In genomic region chr20:36860339-36860738, GRCh38 we compare ENCODE assay signal across 14 cellular contexts. TPM values are rescaled to one million over a fixed set of nuclear protein-coding genes. Genes with fewer than 3 reads are reported as not detected.
DNase-seq lines count a peak whose midpoint lies in the region; FAIRE-seq and TF ChIP-seq lines count a peak whose summit lies in the region.
"Had no signal": no experiment of that assay in that cellular context is flagged by ENCODE, and none has a peak within 500 bp of the region (broad histone marks: within the 10 kb centered on the region; RNA-seq: fewer than 3 reads in every experiment).

No MANE protein-coding gene starts in this region.

- H3K9ac ChIP-seq in astrocyte (ENCODE audit: low read length), result peak overlapping the region; percentile 1

- H3K27ac ChIP-seq in breast epithelium, result peak overlapping the region in 1 of 2 donors; percentile 23
- H3K27ac ChIP-seq in astrocyte (ENCODE audit: low read depth, low read length), result no peak overlapping the region
- peak overlapping the region in 3 of 4 donors; percentile 35 to 97 (median 96) for H3K27ac ChIP-seq in tibial nerve

- POLR2A ChIA-PET in MCF 10A (lab: Yijun Ruan, JAX), result interaction anchor here (0.7 to 7.4 kb wide), 4 partner anchors 11 to 64 kb away, joined by 3 to 88 read pairs (median 26); no protein-coding TSS in a partner anchor

- H3K4me1 ChIP-seq in breast epithelium (peaks cover 18 to 25% of the 10 kb centered on the region in 2 donors), astrocyte (ENCODE audit: insufficient read depth, low read length) (peaks cover 47% of the 10 kb centered on the region), tibial nerve (peaks cover 0 to 79% (median 51%) of the 10 kb centered on the region in 4 donors)

- 47 to 51% methylated on average over 5 of the region's 5 CpGs for WGBS in tibial nerve, 2 donors

- H3K4me2 ChIP-seq in astrocyte (ENCODE audit: low read length), result peak overlapping the region; percentile 92

- H3K9me3 Mint-ChIP-seq in MCF 10A (ENCODE audit: unreplicated experiment), result no peaks in the 10 kb centered on the region
- peaks cover 1% of the 10 kb centered on the region for H3K9me3 Mint-ChIP-seq in astrocyte (ENCODE audit: unreplicated experiment)
- H3K9me3 Mint-ChIP-seq in mesothelial cell of epicardium, result no peaks in the 10 kb centered on the region

- TF ChIP-seq CTCF in MCF 10A (IDR thresholded peaks at IDR 0.05; ENCODE audit: unreplicated experiment), result no peak
- no peak for TF ChIP-seq CTCF in breast epithelium (IDR thresholded peaks at IDR 0.05)
- TF ChIP-seq CTCF in astrocyte (IDR thresholded peaks at IDR 0.05; ENCODE audit: insufficient read depth, low read depth, low read length), result no peak
- no peak for TF ChIP-seq CTCF in mesothelial cell of epicardium (IDR thresholded peaks at IDR 0.05; ENCODE audit: unreplicated experiment)
- no peak for TF ChIP-seq CTCF in tibial nerve (IDR thresholded peaks at IDR 0.05)

- H3K27me3 Mint-ChIP-seq in MCF 10A (ENCODE audit: insufficient read depth, unreplicated experiment) (no peaks in the 10 kb centered on the region), astrocyte (ENCODE audit: low read depth, unreplicated experiment) (peaks cover 3% of the 10 kb centered on the region), mesothelial cell of epicardium (ENCODE audit: low read depth) (no peaks in the 10 kb centered on the region)

- H3K36me3 ChIP-seq in breast epithelium, result no peaks in the 10 kb centered on the region
- no peaks in the 10 kb centered on the region for H3K36me3 ChIP-seq in astrocyte (ENCODE audit: insufficient read depth, low read length)
- no peaks in the 10 kb centered on the region for H3K36me3 ChIP-seq in tibial nerve
- H3K36me3 ChIP-seq: thoracic aorta had no signal

- H3K4me3 ChIP-seq in breast epithelium (no peak overlapping the region), astrocyte (ENCODE audit: insufficient read depth, low read depth, low read length) (no peak overlapping the region), tibial nerve (no peak overlapping the region)
- H3K4me3 ChIP-seq: A549 had no signal

- DNase-seq in MCF 10A (ENCODE audit: unreplicated experiment) (no peak), breast epithelium (ENCODE audit: low spot score in 2 of 2) (no peak), astrocyte (ENCODE audit: low read depth) (no peak), mesothelial cell of epicardium (ENCODE audit: low spot score in 2 of 2, unreplicated experiment in 2 of 2) (no peak), tibial nerve (ENCODE audit: low spot score in 2 of 2) (no peak), frontal cortex (ENCODE audit: low spot score in 2 of 2) (no peak), NOMO-1 treated with DMSO at 0.1 percent for 48 hours (lab: John Stamatoyannopoulos, UW; ENCODE audit: unreplicated experiment) (no peak), anterior cingulate cortex (lab: John Stamatoyannopoulos, UW) (no peak)
- DNase-seq: activated T-cell treated with anti-CD3 and anti-CD28 coated beads, Interleukin-2, amount 50 U/mL, for 1 hour; amniotic stem cell; midbrain had no signal

- CTCF ChIA-PET in MCF 10A (lab: Yijun Ruan, JAX), result interaction anchor here (1.0 to 2.4 kb wide), 5 partner anchors 11 to 247 kb away, joined by 3 to 13 read pairs (median 9); no protein-coding TSS in a partner anchor

- H3K4me1 Mint-ChIP-seq in MCF 10A (ENCODE audit: insufficient read depth, unreplicated experiment) (peaks cover 59% of the 10 kb centered on the region), astrocyte (ENCODE audit: low read depth, unreplicated experiment) (peaks cover 33% of the 10 kb centered on the region), mesothelial cell of epicardium (peaks cover 50% of the 10 kb centered on the region)

- BruUV-seq in MCF 10A (replicated peaks; lab: Mats Ljungman, UMichigan), result no TSS peak

- H3K27ac Mint-ChIP-seq in MCF 10A (ENCODE audit: low read depth, unreplicated experiment) (no peak overlapping the region), astrocyte (ENCODE audit: unreplicated experiment) (no peak overlapping the region), mesothelial cell of epicardium (peak overlapping the region; percentile 0)

- H3K27me3 ChIP-seq in breast epithelium, result no peaks in the 10 kb centered on the region
- no peaks in the 10 kb centered on the region for H3K27me3 ChIP-seq in astrocyte (ENCODE audit: insufficient read depth, low read length)
- no peaks in the 10 kb centered on the region for H3K27me3 ChIP-seq in tibial nerve

- FAIRE-seq in astrocyte (lab: Jason Lieb, UNC) (no peak), frontal cortex (lab: Jason Lieb, UNC) (no peak)
- FAIRE-seq: A549 had no signal

- no peak overlapping the region for H2AFZ ChIP-seq in astrocyte (ENCODE audit: low read depth, low read length)

- H3K4me3 Mint-ChIP-seq in MCF 10A (ENCODE audit: unreplicated experiment) (peak overlapping the region; percentile 76), astrocyte (ENCODE audit: unreplicated experiment) (peak overlapping the region; percentile 58), mesothelial cell of epicardium (peak overlapping the region; percentile 18)

- TF ChIP-seq POLR2A in breast epithelium (IDR thresholded peaks at IDR 0.05) (no peak), tibial nerve (IDR thresholded peaks at IDR 0.05) (no peak)

- peaks cover 22% of the 10 kb centered on the region for H3K36me3 Mint-ChIP-seq in MCF 10A (ENCODE audit: insufficient read depth, unreplicated experiment)
- H3K36me3 Mint-ChIP-seq in astrocyte (ENCODE audit: low read depth, unreplicated experiment), result peaks cover 5% of the 10 kb centered on the region
- peaks cover 3% of the 10 kb centered on the region for H3K36me3 Mint-ChIP-seq in mesothelial cell of epicardium

- no peak for TF ChIP-seq EP300 in tibial nerve (IDR thresholded peaks at IDR 0.05)

- H3K9me3 ChIP-seq in breast epithelium (no peaks in the 10 kb centered on the region), astrocyte (ENCODE audit: insufficient read depth, low read depth, low read length) (no peaks in the 10 kb centered on the region), tibial nerve (no peaks in the 10 kb centered on the region)
- H3K9me3 ChIP-seq: A549, thoracic aorta had no signal

- peaks cover 78% of the 10 kb centered on the region for H3K79me2 ChIP-seq in astrocyte (ENCODE audit: insufficient read depth, low read length)

- intact Hi-C loops in MCF 10A (cut with micrococcal nuclease), result loop anchor here (5.0 kb wide), 1 partner anchor 68 kb away; no protein-coding TSS in a partner anchor
- intact Hi-C loops in breast epithelium (cut with DNase I; ENCODE audit: low total_unique reads), result no loop called here

- peaks cover 71% of the 10 kb centered on the region for H4K20me1 ChIP-seq in astrocyte (ENCODE audit: insufficient read depth, low read length)

RNA-seq across cellular contexts. Expression of gene TLDC2, which starts 15.6 kb away (rescaled TPM):
- total RNA-seq in MCF 10A (2022) (not detected in 2 replicates), breast epithelium (1 to 10 TPM in 1 of 3 donors, not detected in 2; 1.1 TPM), astrocyte (not detected in 2 replicates), mesothelial cell of epicardium (0.29 to 0.64 TPM (median 0.58 TPM) in 3 replicates), tibial nerve (not detected), frontal cortex (under 0.01 TPM)
- total RNA-seq: Daoy had no signal

Comparison
In these comparisons a context has a peak if more than half of its experiments do, and no peak if none do; other contexts are left out.
1. H3K4me3 Mint-ChIP-seq: peak in every context shown above with its lines; median percentile 76 in MCF 10A; 58 in astrocyte; 18 in mesothelial cell of epicardium.